6 cellular contexts compared by ENCODE assay signal in genomic region chr2:99153921-99154604, GRCh38. TPM values are rescaled to one million over a fixed set of nuclear protein-coding genes. Genes with fewer than 3 reads are reported as not detected.
DNase-seq lines count a peak whose midpoint lies in the region; TF ChIP-seq lines count a peak whose summit lies in the region.

No MANE protein-coding gene starts in this region.

- H3K9me3 ChIP-seq in KOPT-K1 (ENCODE audit: insufficient read depth, low read length, poor library complexity, severe bottlenecking) (no peaks in the 10 kb centered on the region), colonic mucosa (no peaks in the 10 kb centered on the region)

- H3K4me3 ChIP-seq in colonic mucosa (peak overlapping the region; percentile 65), rectal smooth muscle tissue (ENCODE audit: low read length) (peak overlapping the region; percentile 85)

- H3K27me3 ChIP-seq in colonic mucosa: no peaks in the 10 kb centered on the region
- H3K27me3 ChIP-seq in rectal smooth muscle tissue (ENCODE audit: control insufficient read depth, insufficient read depth, low read length): no peaks in the 10 kb centered on the region

- no peak for TF ChIP-seq CTCF in colonic mucosa (IDR thresholded peaks at IDR 0.05)

- intact Hi-C loops in colonic mucosa (cut with DNase I): loop anchor here (10.0 kb wide), 1 partner anchor 341 kb away; the partner anchor contains the start of gene REV1

- H3K36me3 ChIP-seq in KOPT-K1 (ENCODE audit: insufficient read depth, low read length): peaks cover 26% of the 10 kb centered on the region
- H3K36me3 ChIP-seq in colonic mucosa: no peaks in the 10 kb centered on the region
- peaks cover 4% of the 10 kb centered on the region for H3K36me3 ChIP-seq in rectal smooth muscle tissue (ENCODE audit: control insufficient read depth, insufficient read depth, low read length)

- peak overlapping the region; percentile 90 for H3K27ac ChIP-seq in KOPT-K1 (ENCODE audit: low read depth, low read length, poor library complexity, severe bottlenecking)
- H3K27ac ChIP-seq in colonic mucosa: peak overlapping the region; percentile 92
- H3K27ac ChIP-seq in rectal smooth muscle tissue (ENCODE audit: low read depth, low read length): peak overlapping the region; percentile 89

- H3K4me1 ChIP-seq in colonic mucosa (no peaks in the 10 kb centered on the region), rectal smooth muscle tissue (ENCODE audit: control insufficient read depth, insufficient read depth, low read length) (no peaks in the 10 kb centered on the region)

- no peak for DNase-seq in colonic mucosa
- DNase-seq in SHP77 treated with DMSO at 0.1 percent for 48 hours (lab: John Stamatoyannopoulos, UW): no peak
- no peak for DNase-seq in activated effector memory CD4-positive, alpha-beta T cell treated with Interleukin-2 at 50 U/mL for 16 hours
- DNase-seq in activated T-cell treated with anti-CD3 and anti-CD28 coated beads, Interleukin-2, amount 50 U/mL, for 1 hour: no peak

- peak overlapping the region; percentile 77 to 82 for H3K9ac ChIP-seq in colonic mucosa (ENCODE audit: low read depth in 2 of 2, low read length in 2 of 2)
- no peak overlapping the region for H3K9ac ChIP-seq in rectal smooth muscle tissue (ENCODE audit: low read length)

RNA-seq across cellular contexts. Expression of gene TSGA10, which starts 0.7 kb away (rescaled TPM):
- total RNA-seq in colonic mucosa: 1 to 10 TPM; 6.1 to 6.6 TPM

RNA-seq across cellular contexts. Expression of gene LIPT1, which starts 0.7 kb away (rescaled TPM):
- 1 to 10 TPM; 6.2 to 6.3 TPM for total RNA-seq in colonic mucosa

RNA-seq across cellular contexts. Expression of gene C2orf15, which starts 12.6 kb away (rescaled TPM):
- total RNA-seq in colonic mucosa: 1 to 10 TPM; 3.1 to 3.6 TPM

RNA-seq across cellular contexts. Expression of gene MITD1, which starts 26.8 kb away (rescaled TPM):
- 10 to 100 TPM; 24.6 to 25.3 TPM for total RNA-seq in colonic mucosa

RNA-seq across cellular contexts. Expression of gene MRPL30, which starts 26.9 kb away (rescaled TPM):
- 10 to 100 TPM; 25.9 to 26.9 TPM for total RNA-seq in colonic mucosa
